In genomic region chr14:69708586-69709169, GRCh38 we compare ENCODE assay signal across 8 cellular contexts. TPM values are rescaled to one million over a fixed set of nuclear protein-coding genes. Genes with fewer than 3 reads are reported as not detected.
DNase-seq lines count a peak whose midpoint lies in the region; ATAC-seq and TF ChIP-seq lines count a peak whose summit lies in the region.

No MANE protein-coding gene starts in this region.

- ATAC-seq in GM21360 (IDR thresholded peaks at IDR 0.05; ENCODE audit: unreplicated experiment) (no peak), left lung (no peak), GM18868 (IDR thresholded peaks at IDR 0.05; ENCODE audit: unreplicated experiment) (no peak), GM19463 (IDR thresholded peaks at IDR 0.05; ENCODE audit: unreplicated experiment) (no peak)

- peaks cover 80% of the 10 kb centered on the region; the same call in 1 of the 2 replicates for H3K36me3 ChIP-seq in Loucy (ENCODE audit: insufficient read depth, low read length)
- peaks cover 0 to 82% of the 10 kb centered on the region in 2 donors for H3K36me3 ChIP-seq in left lung

- H3K27me3 ChIP-seq in Loucy (ENCODE audit: insufficient read depth, low read length, poor library complexity, severe bottlenecking) (no peaks in the 10 kb centered on the region), left lung (no peaks in the 10 kb centered on the region)

- no peaks in the 10 kb centered on the region for H3K27me3 Mint-ChIP-seq in activated CD4-positive, alpha-beta memory T cell treated with anti-CD3 and anti-CD28 coated beads, Interleukin-2, amount 10 ng/mL, durations not matched to agents 7 days and 5 days

- H3K4me3 Mint-ChIP-seq in activated CD4-positive, alpha-beta memory T cell treated with anti-CD3 and anti-CD28 coated beads, Interleukin-2, amount 10 ng/mL, durations not matched to agents 7 days and 5 days: no peak overlapping the region

- H3F3A ChIP-seq in Loucy (ENCODE audit: low read depth): no peaks in the 10 kb centered on the region

- H4K20me1 ChIP-seq in Loucy (ENCODE audit: insufficient read depth, low read length, poor library complexity, severe bottlenecking): no peaks in the 10 kb centered on the region

- H3K4me2 ChIP-seq in Loucy (ENCODE audit: low read depth, low read length, poor library complexity, severe bottlenecking): no peak overlapping the region

- peaks cover 80% of the 10 kb centered on the region for H3K36me3 Mint-ChIP-seq in activated CD4-positive, alpha-beta memory T cell treated with anti-CD3 and anti-CD28 coated beads, Interleukin-2, amount 10 ng/mL, durations not matched to agents 7 days and 5 days (ENCODE audit: low read depth)

- peaks cover 12% of the 10 kb centered on the region for H3K79me2 ChIP-seq in Loucy (ENCODE audit: insufficient read depth, low read length)

- no peaks in the 10 kb centered on the region for H3K9me2 ChIP-seq in Loucy (replicated peaks; ENCODE audit: low read depth, low read length)

- H2AFZ ChIP-seq in Loucy (ENCODE audit: low read length): no peak overlapping the region

- peaks cover 88% of the 10 kb centered on the region for H3K4me1 Mint-ChIP-seq in activated CD4-positive, alpha-beta memory T cell treated with anti-CD3 and anti-CD28 coated beads, Interleukin-2, amount 10 ng/mL, durations not matched to agents 7 days and 5 days

- peak; percentile 56 for TF ChIP-seq CTCF in Loucy (conservative IDR thresholded peaks at IDR 0.05; ENCODE audit: low read length)
- no peak for TF ChIP-seq CTCF in left lung (IDR thresholded peaks at IDR 0.05)

- DNase-seq in DMS153 (lab: John Stamatoyannopoulos, UW) (peak; percentile 64), left kidney (ENCODE audit: low read depth, low spot score) (peak; percentile 66), left lung (no peak)
- DNase-seq in activated CD4-positive, alpha-beta memory T cell treated with anti-CD3 and anti-CD28 coated beads, Interleukin-2, amount 10 ng/mL, durations not matched to agents 7 days and 5 days: peak; percentile 60

- no peak overlapping the region for H3K9ac ChIP-seq in Loucy (ENCODE audit: low read depth, low read length, poor library complexity, severe bottlenecking)

- POLR2A ChIA-PET in activated CD4-positive, alpha-beta memory T cell treated with anti-CD3 and anti-CD28 coated beads, Interleukin-2, amount 10 ng/mL, durations not matched to agents 7 days and 5 days (lab: Charles Lee): interaction anchor here (0.7 to 1.5 kb wide), 4 partner anchors 10 to 100 kb away, joined by 3 to 8 read pairs (median 4); no protein-coding TSS in a partner anchor

- intact Hi-C loops in left lung (cut with DNase I): no loop called here

- CTCF ChIA-PET in activated CD4-positive, alpha-beta memory T cell treated with anti-CD3 and anti-CD28 coated beads, Interleukin-2, amount 10 ng/mL, durations not matched to agents 7 days and 5 days (lab: Charles Lee): interaction anchor here (0.7 to 3.1 kb wide), 10 partner anchors 9 to 120 kb away, joined by 3 to 15 read pairs (median 3); no protein-coding TSS in a partner anchor

- peaks cover 46% of the 10 kb centered on the region for H3K4me1 ChIP-seq in Loucy (ENCODE audit: insufficient read depth, low read length, poor library complexity, severe bottlenecking)
- H3K4me1 ChIP-seq in left lung: peaks cover 30 to 72% of the 10 kb centered on the region in 2 donors

- H3K27ac ChIP-seq in left lung: peak overlapping the region in 1 of 2 donors; percentile 9

- H3K9me3 Mint-ChIP-seq in activated CD4-positive, alpha-beta memory T cell treated with anti-CD3 and anti-CD28 coated beads, Interleukin-2, amount 10 ng/mL, durations not matched to agents 7 days and 5 days: no peaks in the 10 kb centered on the region

- H3K4me3 ChIP-seq in Loucy (ENCODE audit: low read length, poor library complexity, severe bottlenecking) (no peak overlapping the region), left lung (no peak overlapping the region)

- H3K9me3 ChIP-seq in Loucy (ENCODE audit: insufficient read depth, low read depth, low read length): no peaks in the 10 kb centered on the region
- H3K9me3 ChIP-seq in left lung: no peaks in the 10 kb centered on the region

- peak overlapping the region; percentile 43 for H3K27ac Mint-ChIP-seq in activated CD4-positive, alpha-beta memory T cell treated with anti-CD3 and anti-CD28 coated beads, Interleukin-2, amount 10 ng/mL, durations not matched to agents 7 days and 5 days

RNA-seq across cellular contexts. Expression of gene SRSF5, which starts 58.3 kb away (rescaled TPM):
- total RNA-seq in activated CD4-positive, alpha-beta memory T cell treated with anti-CD3 and anti-CD28 coated beads, Interleukin-2, amount 10 ng/mL, durations not matched to agents 7 days and 5 days: 100 to 1,000 TPM; 368 to 376 TPM
- 100 to 1,000 TPM; 188 to 199 TPM for total RNA-seq in left lung

Comparison
In these comparisons a context has a peak if more than half of its experiments do, and no peak if none do; other contexts are left out.
1. DNase-seq: peak in DMS153 (single experiment), activated CD4-positive, alpha-beta memory T cell treated with anti-CD3 and anti-CD28 coated beads, Interleukin-2, amount 10 ng/mL, durations not matched to agents 7 days and 5 days (single experiment) and left kidney (single experiment); none in left lung (0 of 2).